ENCODE assay signal across 8 cellular contexts in genomic region chr20:13009682-13010406, GRCh38. TPM values are rescaled to one million over a fixed set of nuclear protein-coding genes. Genes with fewer than 3 reads are reported as not detected.
DNase-seq lines count a peak whose midpoint lies in the region; ATAC-seq, FAIRE-seq and TF ChIP-seq lines count a peak whose summit lies in the region.

No MANE protein-coding gene starts in this region.

- CTCF ChIA-PET in H1 (lab: Charles Lee; ENCODE audit: partially characterized antibody), result interaction anchor here (0.6 to 1.3 kb wide), 8 partner anchors 9 to 93 kb away, joined by 3 to 4 read pairs (median 3); no protein-coding TSS in a partner anchor

- H4K91ac ChIP-seq in H1 (replicated peaks; ENCODE audit: insufficient read length, low read length), result no peak overlapping the region

- H4K8ac ChIP-seq in H1 (ENCODE audit: extremely low read depth, insufficient read depth, low read length), result no peak overlapping the region

- no peak overlapping the region for H3K14ac ChIP-seq in H1 (ENCODE audit: insufficient read length)

- no peak for FAIRE-seq in H1 (lab: Jason Lieb, UNC)

- H3K79me1 ChIP-seq in H1 (ENCODE audit: low read depth, low read length), result no peaks in the 10 kb centered on the region

- H2BK15ac ChIP-seq in H1 (ENCODE audit: low read length), result no peak overlapping the region

- no peak for TF ChIP-seq POLR2A in H1 (IDR thresholded peaks at IDR 0.05; ENCODE audit: control extremely low read depth in 1 of 2, low read depth in 2 of 2, low read length in 2 of 2)

- H3K4me1 ChIP-seq in H1 (replicated peaks in 1 of 4; ENCODE audit: control insufficient read depth in 3 of 4, insufficient read depth in 4 of 4, low read length in 3 of 4), result peaks cover 0 to 3% (median 0%) of the 10 kb centered on the region in 4 experiments; a peak in 2 of 7 replicates
- peaks cover 11% of the 10 kb centered on the region for H3K4me1 ChIP-seq in mucosa of stomach (ENCODE audit: control insufficient read depth, insufficient read depth, low read length)
- peaks cover 0 to 10% of the 10 kb centered on the region in 2 donors for H3K4me1 ChIP-seq in aorta (ENCODE audit: control insufficient read depth in 1 of 2, insufficient read depth in 2 of 2, low read length in 2 of 2)

- no peak overlapping the region for H2BK12ac ChIP-seq in H1 (ENCODE audit: low read depth, low read length)

- no peak overlapping the region for H2AK5ac ChIP-seq in H1 (ENCODE audit: low read depth, low read length)

- POLR2A ChIA-PET in H1 (lab: Charles Lee; ENCODE audit: partially characterized antibody), result no interaction called here

- intact Hi-C loops in aorta (cut with DNase I), result no loop called here

- no peak overlapping the region for H3K4ac ChIP-seq in H1 (replicated peaks; ENCODE audit: insufficient read length, low read depth, low read length)

- H4K20me1 ChIP-seq in H1 (replicated peaks in 1 of 2; ENCODE audit: control insufficient read depth in 1 of 2, insufficient read depth in 2 of 2, low read length in 2 of 2), result no peaks in the 10 kb centered on the region

- H3K9ac ChIP-seq in H1 (replicated peaks in 1 of 4; ENCODE audit: extremely low read depth in 1 of 4, low read depth in 3 of 4, low read length in 3 of 4), result no peak overlapping the region
- H3K9ac ChIP-seq in mucosa of stomach (ENCODE audit: low read length), result peak overlapping the region; percentile 54

- 89% methylated on average over 6 of the region's 6 CpGs; no CpG with 5 or more reads in 1 of the 2 experiments for WGBS in H1 (ENCODE audit: extremely low coverage in 1 of 2, insufficient coverage in 1 of 2, insufficient read length in 1 of 2, insufficient replicate concordance in 2 of 2, low coverage in 1 of 2, low lambda C conversion rate in 2 of 2, missing lambda C conversion rate in 1 of 2), 2 experiments
- WGBS in aorta, 2 donors, result 4 to 5% methylated on average over 6 of the region's 6 CpGs

- H3K4me2 ChIP-seq in H1 (ENCODE audit: insufficient read depth in 1 of 2, low read depth in 2 of 2, low read length in 2 of 2), result no peak overlapping the region

- no peak overlapping the region for H2BK120ac ChIP-seq in H1 (replicated peaks; ENCODE audit: low read depth, low read length)

- H2BK20ac ChIP-seq in H1 (ENCODE audit: low read length), result no peak overlapping the region

- H3K36me3 ChIP-seq in H1 (ENCODE audit: control insufficient read depth in 2 of 4, insufficient read depth in 4 of 4, low read length in 3 of 4) (no peaks in the 10 kb centered on the region), mucosa of stomach (ENCODE audit: control insufficient read depth, insufficient read depth, low read length) (no peaks in the 10 kb centered on the region), aorta (ENCODE audit: control insufficient read depth in 1 of 2, insufficient read depth in 2 of 2, low read length in 1 of 2) (no peaks in the 10 kb centered on the region)

- no peak overlapping the region for H2BK5ac ChIP-seq in H1 (ENCODE audit: low read depth, low read length)

- H3K79me2 ChIP-seq in H1 (ENCODE audit: control insufficient read depth in 1 of 2, insufficient read depth in 2 of 2, low read length in 2 of 2), result no peaks in the 10 kb centered on the region

- H3K27ac ChIP-seq in H1 (ENCODE audit: low read depth, low read length), result no peak overlapping the region
- peak overlapping the region; percentile 68 to 90 for H3K27ac ChIP-seq in aorta (ENCODE audit: low read depth in 1 of 2, low read length in 2 of 2)

- peak overlapping the region; percentile 7; the same call in 1 of the 2 replicates for H2AFZ ChIP-seq in H1 (ENCODE audit: low read length)

- no peaks in the 10 kb centered on the region for H3K23me2 ChIP-seq in H1 (ENCODE audit: low read depth, low read length)

- TF ChIP-seq RAD21 in H1 (IDR thresholded peaks at IDR 0.05 in 1 of 2, conservative IDR thresholded peaks at IDR 0.05 in 1 of 2; ENCODE audit: low read depth in 2 of 2, low read length in 2 of 2), result no peak

- no peak overlapping the region for H4K5ac ChIP-seq in H1 (ENCODE audit: insufficient read length, low read depth, low read length)

- no peaks in the 10 kb centered on the region for H3K9me3 ChIP-seq in H1 (ENCODE audit: insufficient read depth in 2 of 2, low read depth in 1 of 2, low read length in 1 of 2)
- H3K9me3 ChIP-seq in mucosa of stomach (ENCODE audit: control insufficient read depth, low read length), result no peaks in the 10 kb centered on the region
- no peaks in the 10 kb centered on the region for H3K9me3 ChIP-seq in aorta (ENCODE audit: control insufficient read depth, low read length)

- DNase-seq in C1 segment of cervical spinal cord (lab: John Stamatoyannopoulos, UW) (peak in 8 of 14 donors; percentile 1 to 35 (median 9)), RPMI7951 (ENCODE audit: low read depth) (peak; percentile 96), H1 (ENCODE audit: low read depth in 1 of 2, low spot score in 2 of 2) (no peak), aorta (peak in 1 of 2 donors; percentile 45), NCI-H2171 (lab: John Stamatoyannopoulos, UW) (no peak)

- H3K23ac ChIP-seq in H1 (ENCODE audit: insufficient read length), result no peak overlapping the region

- TF ChIP-seq CTCF in H1 (IDR thresholded peaks at IDR 0.05; ENCODE audit: control extremely low read depth in 1 of 3, insufficient read depth in 1 of 3, low read depth in 1 of 3, low read length in 3 of 3), result no peak

- no peak overlapping the region for H3K18ac ChIP-seq in H1 (ENCODE audit: extremely low read depth, low read length)

- TF ChIP-seq EP300 in H1 (IDR thresholded peaks at IDR 0.05; ENCODE audit: borderline replicate concordance in 1 of 2, low read depth in 2 of 2, low read length in 2 of 2), result no peak

- H3K27me3 ChIP-seq in H1 (replicated peaks in 1 of 4; ENCODE audit: control insufficient read depth in 3 of 4, extremely low read depth in 1 of 4, insufficient read depth in 3 of 4, low read length in 3 of 4) (no peaks in the 10 kb centered on the region; a peak in 1 of 7 replicates), mucosa of stomach (ENCODE audit: control insufficient read depth, insufficient read depth, low read length) (no peaks in the 10 kb centered on the region), aorta (ENCODE audit: control insufficient read depth in 1 of 2, insufficient read depth in 2 of 2, low read length in 1 of 2) (no peaks in the 10 kb centered on the region)

- no peak overlapping the region for H3K56ac ChIP-seq in H1 (replicated peaks; ENCODE audit: insufficient read length, low read depth, low read length)

- H3K4me3 ChIP-seq in H1 (ENCODE audit: extremely low read depth in 1 of 4, insufficient read depth in 2 of 4, low read depth in 3 of 4, low read length in 4 of 4) (no peak overlapping the region), mucosa of stomach (ENCODE audit: low read length) (peak overlapping the region; percentile 60), aorta (ENCODE audit: low read length in 2 of 2) (peak overlapping the region; percentile 21 to 95)

- peak; percentile 93 for ATAC-seq in GM18909 (IDR thresholded peaks at IDR 0.05; ENCODE audit: poor library complexity, unreplicated experiment)
- peak; percentile 96 for ATAC-seq in HG03095 (IDR thresholded peaks at IDR 0.05; ENCODE audit: unreplicated experiment)
- ATAC-seq in aorta (ENCODE audit: low FRiP score), result peak; percentile 91

TF ChIP-seq in H1, 55 proteins besides CTCF, POLR2A, EP300 and RAD21:
- no peak for TF ChIP-seq NANOG (IDR thresholded peaks at IDR 0.05; ENCODE audit: insufficient read depth, low read depth, low read length, poor library complexity, severe bottlenecking)
- no peak for TF ChIP-seq SIRT6 (IDR thresholded peaks at IDR 0.05; ENCODE audit: low read length)
- TF ChIP-seq JUN (IDR thresholded peaks at IDR 0.05; ENCODE audit: low read depth, low read length), result no peak
- no peak for TF ChIP-seq SP2 (IDR thresholded peaks at IDR 0.05; ENCODE audit: low read length)
- no peak for TF ChIP-seq SP4 (IDR thresholded peaks at IDR 0.05; ENCODE audit: low read length)
- no peak for TF ChIP-seq POLR2AphosphoS5 (IDR thresholded peaks at IDR 0.05; ENCODE audit: low read depth, low read length)

RNA-seq across cellular contexts. Expression of gene SPTLC3, which starts 1.1 kb away (rescaled TPM):
- total RNA-seq in RPMI7951 (2014; rRNA removed; shearing (Covaris generic)), result 11.4 and 16.6 TPM in 2 replicates
- total RNA-seq in H1 (2021; fragmentation: NEBNext Ultra II Directional; extraction: Animal tissue kit (Norgen Biotek cat#: 25700)), result 0.42 and 0.82 TPM in 2 replicates
- polyA plus RNA-seq in H1 (2011; rRNA removed), result 0.11 and 0.23 TPM in 2 replicates
- polyA plus RNA-seq in H1 (2011; cell fraction: cytosol; rRNA removed), result 0.08 TPM
- polyA plus RNA-seq in H1 (2011; cell fraction: nucleus; rRNA removed), result 0.48 TPM
- polyA plus RNA-seq in H1 (2012, experiment 1 of 2), result 0.10 to 0.78 TPM (median 0.24 TPM) in 4 replicates
- not detected for polyA plus RNA-seq in H1 (2012, experiment 2 of 2)
- 0.28 TPM for polyA plus RNA-seq in H1 (2013, experiment 1 of 2)
- 0.22 TPM for polyA plus RNA-seq in H1 (2013, experiment 2 of 2)
- 0.19 and 0.24 TPM in 2 replicates for polyA minus RNA-seq in H1 (2011; rRNA and poly(A)+ RNA removed)
- not detected for polyA minus RNA-seq in H1 (2011; cell fraction: cytosol; rRNA and poly(A)+ RNA removed)
- polyA minus RNA-seq in H1 (2011; cell fraction: nucleus; rRNA and poly(A)+ RNA removed), result 0.50 TPM
- total RNA-seq in aorta, result 10 to 100 TPM in 1 of 2 donors, 1 to 10 TPM in 1; 4.1 to 12.1 TPM
- polyA plus RNA-seq in aorta, result 1 to 10 TPM; 1.4 to 1.8 TPM

Comparison
In these comparisons a context has a peak if more than half of its experiments do, and no peak if none do; other contexts are left out.
1. DNase-seq: peak in C1 segment of cervical spinal cord (8 of 14) and RPMI7951 (single experiment); none in H1 (0 of 2) and NCI-H2171 (single experiment).
2. H3K4me3 ChIP-seq: peak in mucosa of stomach (single experiment) and aorta (2 of 2); none in H1 (0 of 4).
3. Peak in every context shown above with its lines, with median percentiles within 50 percentile points of each other: ATAC-seq.